1 cellular context compared by ENCODE assay signal in the genomic region with DNA sequence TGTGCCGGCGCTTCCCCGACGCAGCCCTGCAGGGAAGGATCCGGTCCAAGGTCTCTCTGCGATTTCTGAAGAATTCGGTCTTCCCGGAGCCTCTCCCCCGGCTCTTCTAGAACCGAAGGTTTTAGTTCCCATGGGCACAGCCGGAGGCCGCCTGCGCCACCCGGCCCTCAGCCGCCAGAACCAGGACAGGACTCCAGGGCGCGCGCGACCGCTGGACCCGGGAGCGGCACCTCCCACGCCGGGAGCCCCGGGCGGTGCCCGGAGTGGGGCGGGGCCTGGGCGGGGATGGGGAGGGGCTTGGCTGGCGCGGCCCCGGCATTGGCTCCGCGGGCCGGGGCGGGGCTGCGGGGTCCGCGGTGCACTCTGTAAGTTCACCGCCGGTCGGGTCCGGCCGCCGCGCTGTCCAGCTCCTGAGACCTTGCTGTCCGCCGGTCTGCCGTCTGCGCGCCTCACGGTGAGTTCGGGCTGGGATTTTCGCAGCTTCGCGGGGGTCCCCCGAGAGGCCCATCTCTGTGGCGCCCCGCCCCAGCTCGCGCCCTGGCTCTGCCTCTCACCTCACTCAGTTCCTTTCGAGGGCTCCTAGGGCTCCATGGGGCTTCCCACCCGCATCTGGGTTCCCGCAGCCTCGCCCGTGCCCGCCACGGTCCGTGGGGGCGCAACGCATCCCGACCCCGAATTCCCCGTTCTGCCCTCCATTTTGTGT.
A peak's percentile ranks its signal among the peaks of the same experiment; 100 is the strongest.
TF ChIP-seq lines count a peak whose summit lies in the region.

A gene with protein sequence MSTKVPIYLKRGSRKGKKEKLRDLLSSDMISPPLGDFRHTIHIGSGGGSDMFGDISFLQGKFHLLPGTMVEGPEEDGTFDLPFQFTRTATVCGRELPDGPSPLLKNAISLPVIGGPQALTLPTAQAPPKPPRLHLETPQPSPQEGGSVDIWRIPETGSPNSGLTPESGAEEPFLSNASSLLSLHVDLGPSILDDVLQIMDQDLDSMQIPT (plus strand): TSS at position 366 of the 703 bp plus-strand sequence. CDS start 6,033 bp downstream, outside the sequence.

TF ChIP-seq in HepG2, 621 proteins besides CTCF, POLR2A, EP300 and RAD21 (continued from another document and continues in another):
- TF ChIP-seq, protein P1, sequence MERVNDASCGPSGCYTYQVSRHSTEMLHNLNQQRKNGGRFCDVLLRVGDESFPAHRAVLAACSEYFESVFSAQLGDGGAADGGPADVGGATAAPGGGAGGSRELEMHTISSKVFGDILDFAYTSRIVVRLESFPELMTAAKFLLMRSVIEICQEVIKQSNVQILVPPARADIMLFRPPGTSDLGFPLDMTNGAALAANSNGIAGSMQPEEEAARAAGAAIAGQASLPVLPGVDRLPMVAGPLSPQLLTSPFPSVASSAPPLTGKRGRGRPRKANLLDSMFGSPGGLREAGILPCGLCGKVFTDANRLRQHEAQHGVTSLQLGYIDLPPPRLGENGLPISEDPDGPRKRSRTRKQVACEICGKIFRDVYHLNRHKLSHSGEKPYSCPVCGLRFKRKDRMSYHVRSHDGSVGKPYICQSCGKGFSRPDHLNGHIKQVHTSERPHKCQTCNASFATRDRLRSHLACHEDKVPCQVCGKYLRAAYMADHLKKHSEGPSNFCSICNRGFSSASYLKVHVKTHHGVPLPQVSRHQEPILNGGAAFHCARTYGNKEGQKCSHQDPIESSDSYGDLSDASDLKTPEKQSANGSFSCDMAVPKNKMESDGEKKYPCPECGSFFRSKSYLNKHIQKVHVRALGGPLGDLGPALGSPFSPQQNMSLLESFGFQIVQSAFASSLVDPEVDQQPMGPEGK (CRISPR knock-in tag; IDR thresholded peaks at IDR 0.05): 0 out of 2 replicates have a peak, but pooled peaks have one; percentile 12
- TF ChIP-seq ZNF709 (CRISPR knock-in tag; IDR thresholded peaks at IDR 0.05) (0 out of 2 replicates have a peak, but pooled peaks have one; percentile 62), HOXA5 (CRISPR knock-in tag; IDR thresholded peaks at IDR 0.05) (0 out of 2 replicates have a peak, but pooled peaks have one; percentile 54), PLRG1 (conservative IDR thresholded peaks at IDR 0.05) (no peak), MAFF (IDR thresholded peaks at IDR 0.05; ENCODE audit: low read depth, low read length) (no peak), TCF12 (IDR thresholded peaks at IDR 0.05) (no peak), TCF12 (CRISPR knock-in tag; IDR thresholded peaks at IDR 0.05) (0 out of 2 replicates have a peak, but pooled peaks have one; percentile 28), CC2D1A (CRISPR knock-in tag; IDR thresholded peaks at IDR 0.05) (no peak), ZSCAN31 (CRISPR knock-in tag; IDR thresholded peaks at IDR 0.05; ENCODE audit: low read depth) (no peak), GATAD2A (CRISPR knock-in tag; IDR thresholded peaks at IDR 0.05) (no peak), KDM1A (CRISPR knock-in tag; IDR thresholded peaks at IDR 0.05) (no peak), GATA4 (IDR thresholded peaks at IDR 0.05; ENCODE audit: borderline replicate concordance, low read depth) (peak; percentile 49; the same call in 1 of the 2 replicates), HMG20A (CRISPR knock-in tag; IDR thresholded peaks at IDR 0.05; ENCODE audit: borderline replicate concordance) (no peak), ZNF30 (CRISPR knock-in tag; IDR thresholded peaks at IDR 0.05) (no peak), ZSCAN20 (CRISPR knock-in tag; IDR thresholded peaks at IDR 0.05; ENCODE audit: borderline replicate concordance) (0 out of 2 replicates have a peak, but pooled peaks have one; percentile 40), ZNF777 (CRISPR knock-in tag; IDR thresholded peaks at IDR 0.05) (peak; percentile 77), ZBTB21 (CRISPR knock-in tag; IDR thresholded peaks at IDR 0.05) (no peak), ZBTB8A (CRISPR knock-in tag; IDR thresholded peaks at IDR 0.05; ENCODE audit: borderline replicate concordance, low read depth) (no peak; the same call in 1 of the 2 replicates), TMF1 (CRISPR knock-in tag; IDR thresholded peaks at IDR 0.05; ENCODE audit: low read depth) (0 out of 2 replicates have a peak, but pooled peaks have one; percentile 56)
- TF ChIP-seq, protein P2, sequence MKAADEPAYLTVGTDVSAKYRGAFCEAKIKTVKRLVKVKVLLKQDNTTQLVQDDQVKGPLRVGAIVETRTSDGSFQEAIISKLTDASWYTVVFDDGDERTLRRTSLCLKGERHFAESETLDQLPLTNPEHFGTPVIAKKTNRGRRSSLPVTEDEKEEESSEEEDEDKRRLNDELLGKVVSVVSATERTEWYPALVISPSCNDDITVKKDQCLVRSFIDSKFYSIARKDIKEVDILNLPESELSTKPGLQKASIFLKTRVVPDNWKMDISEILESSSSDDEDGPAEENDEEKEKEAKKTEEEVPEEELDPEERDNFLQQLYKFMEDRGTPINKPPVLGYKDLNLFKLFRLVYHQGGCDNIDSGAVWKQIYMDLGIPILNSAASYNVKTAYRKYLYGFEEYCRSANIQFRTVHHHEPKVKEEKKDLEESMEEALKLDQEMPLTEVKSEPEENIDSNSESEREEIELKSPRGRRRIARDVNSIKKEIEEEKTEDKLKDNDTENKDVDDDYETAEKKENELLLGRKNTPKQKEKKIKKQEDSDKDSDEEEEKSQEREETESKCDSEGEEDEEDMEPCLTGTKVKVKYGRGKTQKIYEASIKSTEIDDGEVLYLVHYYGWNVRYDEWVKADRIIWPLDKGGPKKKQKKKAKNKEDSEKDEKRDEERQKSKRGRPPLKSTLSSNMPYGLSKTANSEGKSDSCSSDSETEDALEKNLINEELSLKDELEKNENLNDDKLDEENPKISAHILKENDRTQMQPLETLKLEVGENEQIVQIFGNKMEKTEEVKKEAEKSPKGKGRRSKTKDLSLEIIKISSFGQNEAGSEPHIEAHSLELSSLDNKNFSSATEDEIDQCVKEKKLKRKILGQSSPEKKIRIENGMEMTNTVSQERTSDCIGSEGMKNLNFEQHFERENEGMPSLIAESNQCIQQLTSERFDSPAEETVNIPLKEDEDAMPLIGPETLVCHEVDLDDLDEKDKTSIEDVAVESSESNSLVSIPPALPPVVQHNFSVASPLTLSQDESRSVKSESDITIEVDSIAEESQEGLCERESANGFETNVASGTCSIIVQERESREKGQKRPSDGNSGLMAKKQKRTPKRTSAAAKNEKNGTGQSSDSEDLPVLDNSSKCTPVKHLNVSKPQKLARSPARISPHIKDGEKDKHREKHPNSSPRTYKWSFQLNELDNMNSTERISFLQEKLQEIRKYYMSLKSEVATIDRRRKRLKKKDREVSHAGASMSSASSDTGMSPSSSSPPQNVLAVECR (CRISPR knock-in tag; IDR thresholded peaks at IDR 0.05; ENCODE audit: borderline replicate concordance): peak; percentile 36; the same call in 1 of the 2 replicates
- TF ChIP-seq, protein P3, sequence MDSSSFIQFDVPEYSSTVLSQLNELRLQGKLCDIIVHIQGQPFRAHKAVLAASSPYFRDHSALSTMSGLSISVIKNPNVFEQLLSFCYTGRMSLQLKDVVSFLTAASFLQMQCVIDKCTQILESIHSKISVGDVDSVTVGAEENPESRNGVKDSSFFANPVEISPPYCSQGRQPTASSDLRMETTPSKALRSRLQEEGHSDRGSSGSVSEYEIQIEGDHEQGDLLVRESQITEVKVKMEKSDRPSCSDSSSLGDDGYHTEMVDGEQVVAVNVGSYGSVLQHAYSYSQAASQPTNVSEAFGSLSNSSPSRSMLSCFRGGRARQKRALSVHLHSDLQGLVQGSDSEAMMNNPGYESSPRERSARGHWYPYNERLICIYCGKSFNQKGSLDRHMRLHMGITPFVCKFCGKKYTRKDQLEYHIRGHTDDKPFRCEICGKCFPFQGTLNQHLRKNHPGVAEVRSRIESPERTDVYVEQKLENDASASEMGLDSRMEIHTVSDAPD (CRISPR knock-in tag; IDR thresholded peaks at IDR 0.05): no peak
- TF ChIP-seq, protein P4, sequence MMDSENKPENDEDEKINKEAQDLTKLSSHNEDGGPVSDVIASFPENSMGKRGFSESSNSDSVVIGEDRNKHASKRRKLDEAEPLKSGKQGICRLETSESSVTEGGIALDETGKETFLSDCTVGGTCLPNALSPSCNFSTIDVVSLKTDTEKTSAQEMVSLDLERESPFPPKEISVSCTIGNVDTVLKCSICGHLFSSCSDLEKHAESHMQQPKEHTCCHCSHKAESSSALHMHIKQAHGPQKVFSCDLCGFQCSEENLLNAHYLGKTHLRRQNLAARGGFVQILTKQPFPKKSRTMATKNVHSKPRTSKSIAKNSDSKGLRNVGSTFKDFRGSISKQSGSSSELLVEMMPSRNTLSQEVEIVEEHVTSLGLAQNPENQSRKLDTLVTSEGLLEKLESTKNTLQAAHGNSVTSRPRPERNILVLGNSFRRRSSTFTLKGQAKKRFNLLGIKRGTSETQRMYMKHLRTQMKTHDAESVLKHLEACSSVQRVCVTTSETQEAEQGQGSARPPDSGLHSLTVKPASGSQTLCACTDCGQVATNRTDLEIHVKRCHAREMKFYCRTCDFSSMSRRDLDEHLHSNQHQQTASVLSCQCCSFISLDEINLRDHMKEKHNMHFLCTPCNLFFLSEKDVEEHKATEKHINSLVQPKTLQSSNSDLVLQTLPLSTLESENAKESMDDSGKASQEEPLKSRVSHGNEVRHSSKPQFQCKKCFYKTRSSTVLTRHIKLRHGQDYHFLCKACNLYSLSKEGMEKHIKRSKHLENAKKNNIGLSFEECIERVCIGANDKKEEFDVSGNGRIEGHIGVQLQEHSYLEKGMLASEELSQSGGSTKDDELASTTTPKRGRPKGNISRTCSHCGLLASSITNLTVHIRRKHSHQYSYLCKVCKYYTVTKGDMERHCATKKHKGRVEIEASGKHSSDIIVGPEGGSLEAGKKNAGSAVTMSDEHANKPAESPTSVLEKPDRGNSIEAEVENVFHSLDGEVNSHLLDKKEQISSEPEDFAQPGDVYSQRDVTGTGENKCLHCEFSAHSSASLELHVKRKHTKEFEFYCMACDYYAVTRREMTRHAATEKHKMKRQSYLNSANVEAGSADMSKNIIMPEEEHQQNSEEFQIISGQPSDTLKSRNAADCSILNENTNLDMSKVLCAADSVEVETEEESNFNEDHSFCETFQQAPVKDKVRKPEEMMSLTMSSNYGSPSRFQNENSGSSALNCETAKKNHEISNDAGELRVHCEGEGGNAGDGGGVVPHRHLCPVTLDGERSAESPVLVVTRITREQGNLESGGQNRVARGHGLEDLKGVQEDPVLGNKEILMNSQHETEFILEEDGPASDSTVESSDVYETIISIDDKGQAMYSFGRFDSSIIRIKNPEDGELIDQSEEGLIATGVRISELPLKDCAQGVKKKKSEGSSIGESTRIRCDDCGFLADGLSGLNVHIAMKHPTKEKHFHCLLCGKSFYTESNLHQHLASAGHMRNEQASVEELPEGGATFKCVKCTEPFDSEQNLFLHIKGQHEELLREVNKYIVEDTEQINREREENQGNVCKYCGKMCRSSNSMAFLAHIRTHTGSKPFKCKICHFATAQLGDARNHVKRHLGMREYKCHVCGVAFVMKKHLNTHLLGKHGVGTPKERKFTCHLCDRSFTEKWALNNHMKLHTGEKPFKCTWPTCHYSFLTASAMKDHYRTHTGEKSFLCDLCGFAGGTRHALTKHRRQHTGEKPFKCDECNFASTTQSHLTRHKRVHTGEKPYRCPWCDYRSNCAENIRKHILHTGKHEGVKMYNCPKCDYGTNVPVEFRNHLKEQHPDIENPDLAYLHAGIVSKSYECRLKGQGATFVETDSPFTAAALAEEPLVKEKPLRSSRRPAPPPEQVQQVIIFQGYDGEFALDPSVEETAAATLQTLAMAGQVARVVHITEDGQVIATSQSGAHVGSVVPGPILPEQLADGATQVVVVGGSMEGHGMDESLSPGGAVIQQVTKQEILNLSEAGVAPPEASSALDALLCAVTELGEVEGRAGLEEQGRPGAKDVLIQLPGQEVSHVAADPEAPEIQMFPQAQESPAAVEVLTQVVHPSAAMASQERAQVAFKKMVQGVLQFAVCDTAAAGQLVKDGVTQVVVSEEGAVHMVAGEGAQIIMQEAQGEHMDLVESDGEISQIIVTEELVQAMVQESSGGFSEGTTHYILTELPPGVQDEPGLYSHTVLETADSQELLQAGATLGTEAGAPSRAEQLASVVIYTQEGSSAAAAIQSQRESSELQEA (CRISPR knock-in tag; IDR thresholded peaks at IDR 0.05; ENCODE audit: not compliant biosample characterization): no peak
- TF ChIP-seq, protein P5, sequence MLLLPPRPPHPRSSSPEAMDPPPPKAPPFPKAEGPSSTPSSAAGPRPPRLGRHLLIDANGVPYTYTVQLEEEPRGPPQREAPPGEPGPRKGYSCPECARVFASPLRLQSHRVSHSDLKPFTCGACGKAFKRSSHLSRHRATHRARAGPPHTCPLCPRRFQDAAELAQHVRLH (CRISPR knock-in tag; IDR thresholded peaks at IDR 0.05; ENCODE audit: borderline replicate concordance, low read depth): no peak
- TF ChIP-seq, protein P6, sequence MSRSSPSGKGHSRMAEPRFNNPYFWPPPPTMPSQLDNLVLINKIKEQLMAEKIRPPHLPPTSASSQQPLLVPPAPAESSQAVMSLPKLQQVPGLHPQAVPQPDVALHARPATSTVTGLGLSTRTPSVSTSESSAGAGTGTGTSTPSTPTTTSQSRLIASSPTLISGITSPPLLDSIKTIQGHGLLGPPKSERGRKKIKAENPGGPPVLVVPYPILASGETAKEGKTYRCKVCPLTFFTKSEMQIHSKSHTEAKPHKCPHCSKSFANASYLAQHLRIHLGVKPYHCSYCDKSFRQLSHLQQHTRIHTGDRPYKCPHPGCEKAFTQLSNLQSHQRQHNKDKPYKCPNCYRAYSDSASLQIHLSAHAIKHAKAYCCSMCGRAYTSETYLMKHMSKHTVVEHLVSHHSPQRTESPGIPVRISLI (CRISPR knock-in tag; IDR thresholded peaks at IDR 0.05; ENCODE audit: borderline replicate concordance): no peak
- TF ChIP-seq, protein P7, sequence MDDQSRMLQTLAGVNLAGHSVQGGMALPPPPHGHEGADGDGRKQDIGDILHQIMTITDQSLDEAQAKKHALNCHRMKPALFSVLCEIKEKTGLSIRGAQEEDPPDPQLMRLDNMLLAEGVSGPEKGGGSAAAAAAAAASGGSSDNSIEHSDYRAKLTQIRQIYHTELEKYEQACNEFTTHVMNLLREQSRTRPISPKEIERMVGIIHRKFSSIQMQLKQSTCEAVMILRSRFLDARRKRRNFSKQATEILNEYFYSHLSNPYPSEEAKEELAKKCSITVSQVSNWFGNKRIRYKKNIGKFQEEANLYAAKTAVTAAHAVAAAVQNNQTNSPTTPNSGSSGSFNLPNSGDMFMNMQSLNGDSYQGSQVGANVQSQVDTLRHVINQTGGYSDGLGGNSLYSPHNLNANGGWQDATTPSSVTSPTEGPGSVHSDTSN (CRISPR knock-in tag; IDR thresholded peaks at IDR 0.05; ENCODE audit: borderline replicate concordance): peak; percentile 14; the same call in 1 of the 2 replicates
- TF ChIP-seq, protein P8, sequence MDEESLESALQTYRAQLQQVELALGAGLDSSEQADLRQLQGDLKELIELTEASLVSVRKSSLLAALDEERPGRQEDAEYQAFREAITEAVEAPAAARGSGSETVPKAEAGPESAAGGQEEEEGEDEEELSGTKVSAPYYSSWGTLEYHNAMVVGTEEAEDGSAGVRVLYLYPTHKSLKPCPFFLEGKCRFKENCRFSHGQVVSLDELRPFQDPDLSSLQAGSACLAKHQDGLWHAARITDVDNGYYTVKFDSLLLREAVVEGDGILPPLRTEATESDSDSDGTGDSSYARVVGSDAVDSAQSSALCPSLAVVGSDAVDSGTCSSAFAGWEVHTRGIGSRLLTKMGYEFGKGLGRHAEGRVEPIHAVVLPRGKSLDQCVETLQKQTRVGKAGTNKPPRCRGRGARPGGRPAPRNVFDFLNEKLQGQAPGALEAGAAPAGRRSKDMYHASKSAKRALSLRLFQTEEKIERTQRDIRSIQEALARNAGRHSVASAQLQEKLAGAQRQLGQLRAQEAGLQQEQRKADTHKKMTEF (CRISPR knock-in tag; IDR thresholded peaks at IDR 0.05): peak; percentile 4; the same call in 1 of the 2 replicates
- TF ChIP-seq, protein P9, sequence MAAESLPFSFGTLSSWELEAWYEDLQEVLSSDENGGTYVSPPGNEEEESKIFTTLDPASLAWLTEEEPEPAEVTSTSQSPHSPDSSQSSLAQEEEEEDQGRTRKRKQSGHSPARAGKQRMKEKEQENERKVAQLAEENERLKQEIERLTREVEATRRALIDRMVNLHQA (CRISPR knock-in tag; IDR thresholded peaks at IDR 0.05): no peak
